In genomic region chr2:73284296-73285161, GRCh38 we compare ENCODE assay signal across 8 cellular contexts. TPM values are rescaled to one million over a fixed set of nuclear protein-coding genes. Genes with fewer than 3 reads are reported as not detected.
A peak's percentile ranks its signal among the peaks of the same experiment; 100 is the strongest.
DNase-seq lines count a peak whose midpoint lies in the region; ATAC-seq, FAIRE-seq and TF ChIP-seq lines count a peak whose summit lies in the region.

TSS of gene FBXO41 (minus strand) at chr2:73284478. CDS start at chr2:73269630, 14,848 bp downstream.

- dilution Hi-C loops in endothelial cell of umbilical vein (cut with MboI; ENCODE audit: extremely low pct_ligation_motif_present, low sequenced_read_pairs), result no loop called here

- no peak within 1 kb of the TSS for H3K9ac ChIP-seq in endothelial cell of umbilical vein (replicated peaks; ENCODE audit: extremely low read depth, insufficient read depth, low read length)
- H3K9ac ChIP-seq in stomach smooth muscle (ENCODE audit: low read length in 2 of 2), result peak within 1 kb of the TSS in 1 of 2 donors; percentile 42

- H3K4me3 ChIP-seq in endothelial cell of umbilical vein (replicated peaks in 1 of 3; ENCODE audit: insufficient read depth in 1 of 3, low read depth in 1 of 3, low read length in 3 of 3) (peak within 1 kb of the TSS; percentile 22 to 41 (median 37)), stomach smooth muscle (ENCODE audit: low read length in 2 of 2) (peak within 1 kb of the TSS; percentile 61 to 72)

- intact Hi-C loops in endothelial cell of umbilical vein (cut with micrococcal nuclease), result no loop called here

- H3K4me1 Mint-ChIP-seq in nephron, result no peaks in the 10 kb centered on the region

- H3K4me2 ChIP-seq in endothelial cell of umbilical vein (ENCODE audit: insufficient read depth, low read length), result peak within 1 kb of the TSS; percentile 65

- H3K27me3 Mint-ChIP-seq in nephron (ENCODE audit: low read depth), result peaks cover 64% of the 10 kb centered on the region

- peak; percentile 47 for DNase-seq in AG08395 (ENCODE audit: low spot score)
- DNase-seq in NCI-H774 (lab: John Stamatoyannopoulos, UW), result peak; percentile 33
- peak; percentile 92 for DNase-seq in activated CD8-positive, alpha-beta memory T cell treated with anti-CD3 and anti-CD28 coated beads for 24 hours
- DNase-seq in endothelial cell of umbilical vein (ENCODE audit: low read depth, low spot score), result no peak

- H3K4me1 ChIP-seq in endothelial cell of umbilical vein (ENCODE audit: control insufficient read depth, extremely low read depth, insufficient read depth, low read length), result peaks cover 4% of the 10 kb centered on the region
- peaks cover 18% of the 10 kb centered on the region for H3K4me1 ChIP-seq in stomach smooth muscle (ENCODE audit: control insufficient read depth, insufficient read depth, low read length)

- TF ChIP-seq CTCF in endothelial cell of umbilical vein (IDR thresholded peaks at IDR 0.05; ENCODE audit: extremely low read depth in 1 of 2, insufficient read depth in 1 of 2, low read depth in 1 of 2, low read length in 2 of 2), result no peak
- no peak for TF ChIP-seq CTCF in nephron (IDR thresholded peaks at IDR 0.05; ENCODE audit: unreplicated experiment in 3 of 3)

- H3K36me3 ChIP-seq in endothelial cell of umbilical vein (ENCODE audit: control insufficient read depth in 2 of 2, extremely low read depth in 1 of 2, insufficient read depth in 2 of 2, low read length in 2 of 2), result no peaks in the 10 kb centered on the region
- no peaks in the 10 kb centered on the region for H3K36me3 ChIP-seq in stomach smooth muscle (ENCODE audit: control insufficient read depth in 2 of 2, insufficient read depth in 2 of 2, low read length in 2 of 2)

- H2AFZ ChIP-seq in endothelial cell of umbilical vein (ENCODE audit: low read depth, low read length), result peak within 1 kb of the TSS; percentile 65

- POLR2A ChIA-PET in endothelial cell of umbilical vein (lab: Charles Lee), result no interaction called here

- peaks cover 25 to 48% of the 10 kb centered on the region in 2 experiments for H3K27me3 ChIP-seq in endothelial cell of umbilical vein (ENCODE audit: control insufficient read depth in 2 of 2, insufficient read depth in 2 of 2, low read length in 2 of 2)
- peaks cover 9 to 24% of the 10 kb centered on the region in 2 donors for H3K27me3 ChIP-seq in stomach smooth muscle (ENCODE audit: control insufficient read depth in 1 of 2, insufficient read depth in 2 of 2, low read length in 2 of 2)

- BruUV-seq in endothelial cell of umbilical vein (replicated peaks; lab: Mats Ljungman, UMichigan), result no TSS peak

- peak; percentile 60 for ATAC-seq in GM18858 (IDR thresholded peaks at IDR 0.05; ENCODE audit: unreplicated experiment)
- peak; percentile 80 for ATAC-seq in HG03045 (IDR thresholded peaks at IDR 0.05; ENCODE audit: unreplicated experiment)

- no peak for FAIRE-seq in endothelial cell of umbilical vein (lab: Jason Lieb, UNC)

- no peaks in the 10 kb centered on the region for H4K20me1 ChIP-seq in endothelial cell of umbilical vein (replicated peaks; ENCODE audit: control insufficient read depth, extremely low read depth, insufficient read depth, low read length)

- H3K79me2 ChIP-seq in endothelial cell of umbilical vein (ENCODE audit: control insufficient read depth, insufficient read depth, low read length), result no peaks in the 10 kb centered on the region

- H3K27ac ChIP-seq in endothelial cell of umbilical vein (ENCODE audit: insufficient read depth, low read depth, low read length) (no peak within 1 kb of the TSS), stomach smooth muscle (ENCODE audit: low read length) (no peak within 1 kb of the TSS)

- H3K4me3 Mint-ChIP-seq in nephron, result peak within 1 kb of the TSS; percentile 77 to 86 (median 82)

- no peaks in the 10 kb centered on the region for H3K9me3 Mint-ChIP-seq in nephron

- no peak for TF ChIP-seq POLR2A in endothelial cell of umbilical vein (IDR thresholded peaks at IDR 0.05; ENCODE audit: low read depth, low read length)

- H3K27ac Mint-ChIP-seq in nephron, result no peak within 1 kb of the TSS

- no peaks in the 10 kb centered on the region for H3K36me3 Mint-ChIP-seq in nephron (ENCODE audit: low read depth)

- CTCF ChIA-PET in endothelial cell of umbilical vein (lab: Charles Lee), result no interaction called here

- H3K9me1 ChIP-seq in endothelial cell of umbilical vein (replicated peaks; ENCODE audit: control insufficient read depth, extremely low read depth, insufficient read depth, low read length), result no peaks in the 10 kb centered on the region

- no peaks in the 10 kb centered on the region for H3K9me3 ChIP-seq in endothelial cell of umbilical vein (replicated peaks; ENCODE audit: control insufficient read depth, insufficient read depth, low read length)
- no peaks in the 10 kb centered on the region for H3K9me3 ChIP-seq in stomach smooth muscle (ENCODE audit: control insufficient read depth in 2 of 2, low read length in 2 of 2)

TF ChIP-seq in endothelial cell of umbilical vein, 7 proteins besides CTCF, POLR2A, EP300 and RAD21:
- TF ChIP-seq FOS (IDR thresholded peaks at IDR 0.05; ENCODE audit: borderline replicate concordance, insufficient read depth, low read length), result no peak
- TF ChIP-seq EZH2 (IDR thresholded peaks at IDR 0.05; ENCODE audit: borderline replicate concordance, low read depth, low read length, severe bottlenecking), result peak; percentile 37
- no peak for TF ChIP-seq GATA2 (IDR thresholded peaks at IDR 0.05; ENCODE audit: insufficient read depth, insufficient read length, low read depth, low read length)

RNA-seq across cellular contexts. Expression of gene FBXO41, which starts in this region (rescaled TPM):
- 1.2 and 1.5 TPM in 2 replicates for total RNA-seq in endothelial cell of umbilical vein
- 0.88 and 0.94 TPM in 2 replicates for polyA plus RNA-seq in endothelial cell of umbilical vein
- 0.39 and 0.45 TPM in 2 replicates for polyA plus RNA-seq in endothelial cell of umbilical vein (2011; cell fraction: cytosol; rRNA removed)
- 1.8 and 2.4 TPM in 2 replicates for polyA plus RNA-seq in endothelial cell of umbilical vein (2011; cell fraction: nucleus; rRNA removed)
- polyA plus RNA-seq in endothelial cell of umbilical vein (2012), result 1.8 and 3.2 TPM in 2 replicates
- polyA minus RNA-seq in endothelial cell of umbilical vein, result 0.83 and 1.4 TPM in 2 replicates
- polyA minus RNA-seq in endothelial cell of umbilical vein (2011; cell fraction: cytosol; rRNA and poly(A)+ RNA removed), result 7.4 TPM
- 0.67 and 1.2 TPM in 2 replicates for polyA minus RNA-seq in endothelial cell of umbilical vein (2011; cell fraction: nucleus; rRNA and poly(A)+ RNA removed)
